Comparison of ENCODE assay signal across 22 cellular contexts in genomic region chr6:19349429-19349828, GRCh38.
A peak's percentile ranks its signal among the peaks of the same experiment; 100 is the strongest.
DNase-seq lines count a peak whose midpoint lies in the region; ATAC-seq, FAIRE-seq and TF ChIP-seq lines count a peak whose summit lies in the region.
"Had no signal": no experiment of that assay in that cellular context is flagged by ENCODE, and none has a peak within 500 bp of the region (broad histone marks: within the 10 kb centered on the region; RNA-seq: fewer than 3 reads in every experiment).

No MANE protein-coding gene starts in this region.

- H3K36me3 Mint-ChIP-seq in WTC11: peaks cover 12% of the 10 kb centered on the region
- H3K36me3 Mint-ChIP-seq: CD8-positive, alpha-beta T cell had no signal

- no peak overlapping the region for H3K4me3 Mint-ChIP-seq in WTC11
- H3K4me3 Mint-ChIP-seq: B cell; CD4-positive, alpha-beta T cell; CD8-positive, alpha-beta T cell had no signal

- no peaks in the 10 kb centered on the region for H3K23me2 ChIP-seq in H1 (ENCODE audit: low read depth, low read length)

- no peak overlapping the region for H2BK120ac ChIP-seq in H1 (replicated peaks; ENCODE audit: low read depth, low read length)

- no peak overlapping the region for H2BK12ac ChIP-seq in H1 (ENCODE audit: low read depth, low read length)

- TF ChIP-seq POLR2A in H1 (IDR thresholded peaks at IDR 0.05; ENCODE audit: control extremely low read depth in 1 of 2, low read depth in 2 of 2, low read length in 2 of 2): no peak

- no peak overlapping the region for H3K23ac ChIP-seq in H1 (ENCODE audit: insufficient read length)

- H3K4me3 ChIP-seq in SK-N-SH (ENCODE audit: low read depth in 2 of 2, low read length in 1 of 2) (no peak overlapping the region), H1 (ENCODE audit: extremely low read depth in 1 of 4, insufficient read depth in 2 of 4, low read depth in 3 of 4, low read length in 4 of 4) (no peak overlapping the region)
- H3K4me3 ChIP-seq: A549; BLaER1 treated with 17β-estradiol and CSF1 and Interleukin-3, amounts not matched to agents 10 nM and 100 nM had no signal

- TF ChIP-seq EP300 in SK-N-SH (IDR thresholded peaks at IDR 0.05; ENCODE audit: borderline replicate concordance in 1 of 2, low read depth in 1 of 2, low read length in 1 of 2): no peak
- no peak for TF ChIP-seq EP300 in H1 (IDR thresholded peaks at IDR 0.05; ENCODE audit: borderline replicate concordance in 1 of 2, low read depth in 2 of 2, low read length in 2 of 2)

- no peaks in the 10 kb centered on the region for H3K79me2 ChIP-seq in SK-N-SH (ENCODE audit: insufficient read depth)
- no peaks in the 10 kb centered on the region for H3K79me2 ChIP-seq in H1 (ENCODE audit: control insufficient read depth in 1 of 2, insufficient read depth in 2 of 2, low read length in 2 of 2)

- H3K9me2 ChIP-seq in SK-N-SH: no peaks in the 10 kb centered on the region

- H2BK15ac ChIP-seq in H1 (ENCODE audit: low read length): no peak overlapping the region

- 20% methylated on average over 3 of the region's 3 CpGs for WGBS in SK-N-SH (ENCODE audit: low lambda C conversion rate)
- WGBS in H1 (ENCODE audit: extremely low coverage in 1 of 2, insufficient coverage in 1 of 2, insufficient read length in 1 of 2, insufficient replicate concordance in 2 of 2, low coverage in 1 of 2, low lambda C conversion rate in 2 of 2, missing lambda C conversion rate in 1 of 2), 2 experiments: 88% methylated on average over 3 of the region's 3 CpGs; no CpG with 5 or more reads in 1 of the 2 experiments

- H3K4me1 ChIP-seq in SK-N-SH (ENCODE audit: control insufficient read depth in 1 of 2, insufficient read depth in 2 of 2, low read depth in 1 of 2, low read length in 1 of 2): no peaks in the 10 kb centered on the region
- no peaks in the 10 kb centered on the region for H3K4me1 ChIP-seq in H1 (replicated peaks in 1 of 4; ENCODE audit: control insufficient read depth in 3 of 4, insufficient read depth in 4 of 4, low read length in 3 of 4)
- H3K4me1 ChIP-seq: A549; BLaER1 treated with 17β-estradiol and CSF1 and Interleukin-3, amounts not matched to agents 10 nM and 100 nM; Caco-2 had no signal

- H3F3A ChIP-seq in SK-N-SH (replicated peaks; ENCODE audit: insufficient read depth): no peaks in the 10 kb centered on the region

- H2AK5ac ChIP-seq in H1 (ENCODE audit: low read depth, low read length): no peak overlapping the region

- peaks cover 31% of the 10 kb centered on the region for H3K9me3 Mint-ChIP-seq in WTC11

- CTCF ChIA-PET in SK-N-SH (lab: Yijun Ruan, JAX) (no interaction called here), WTC11 (lab: Charles Lee) (no interaction called here), H1 (lab: Charles Lee; ENCODE audit: partially characterized antibody) (interaction anchor here (0.9 kb wide), 1 partner anchor 25 kb away, joined by 3 read pairs; no protein-coding TSS in a partner anchor)

- no peak overlapping the region for H4K8ac ChIP-seq in H1 (ENCODE audit: extremely low read depth, insufficient read depth, low read length)

- H2AFZ ChIP-seq in SK-N-SH (ENCODE audit: low read depth): no peak overlapping the region
- H2AFZ ChIP-seq in H1 (ENCODE audit: low read length): no peak overlapping the region

- H3K9ac ChIP-seq in SK-N-SH (no peak overlapping the region), H1 (replicated peaks in 1 of 4; ENCODE audit: extremely low read depth in 1 of 4, low read depth in 3 of 4, low read length in 3 of 4) (no peak overlapping the region)
- H3K9ac ChIP-seq: BLaER1 treated with 17β-estradiol and CSF1 and Interleukin-3, amounts not matched to agents 10 nM and 100 nM had no signal

- no peak overlapping the region for H4K91ac ChIP-seq in H1 (replicated peaks; ENCODE audit: insufficient read length, low read length)

- no peak overlapping the region for H4K5ac ChIP-seq in H1 (ENCODE audit: insufficient read length, low read depth, low read length)

- H3K4ac ChIP-seq in H1 (replicated peaks; ENCODE audit: insufficient read length, low read depth, low read length): no peak overlapping the region

- H3K14ac ChIP-seq in H1 (ENCODE audit: insufficient read length): no peak overlapping the region

- no peak for ATAC-seq in SK-N-SH treated with all-trans-retinoic acid at 6 μM for 48 hours
- ATAC-seq in WTC11: no peak
- no peak for ATAC-seq in GM21526 (IDR thresholded peaks at IDR 0.05; ENCODE audit: low FRiP score, unreplicated experiment)
- ATAC-seq: A549; CD8-positive, alpha-beta T cell had no signal

- DNase-seq in SK-N-SH (no peak), WTC11 (ENCODE audit: low spot score) (no peak), H1 (ENCODE audit: low read depth in 1 of 2, low spot score in 2 of 2) (no peak), cerebellum (ENCODE audit: low spot score) (no peak)
- DNase-seq: AML-193; Caco-2; Calu3; CD4-positive, alpha-beta T cell; CD8-positive, alpha-beta T cell; DMS79 treated with DMSO at 0.1 percent for 48 hours; GF-D8 had no signal

- H3K27ac ChIP-seq in SK-N-SH (ENCODE audit: low read depth in 2 of 2, low read length in 1 of 2) (no peak overlapping the region), H1 (ENCODE audit: low read depth, low read length) (no peak overlapping the region)
- H3K27ac ChIP-seq: 22Rv1; A549; BLaER1 treated with 17β-estradiol and CSF1 and Interleukin-3, amounts not matched to agents 10 nM and 100 nM; C4-2B had no signal

- H3K27ac Mint-ChIP-seq in WTC11: no peak overlapping the region
- H3K27ac Mint-ChIP-seq: B cell; CD4-positive, alpha-beta T cell; CD8-positive, alpha-beta T cell had no signal

- no peak for FAIRE-seq in H1 (lab: Jason Lieb, UNC)
- FAIRE-seq: A549, D721Med, G401.6, GM12891, GM19239 had no signal

- H3K56ac ChIP-seq in H1 (replicated peaks; ENCODE audit: insufficient read length, low read depth, low read length): no peak overlapping the region

- TF ChIP-seq RAD21 in SK-N-SH (IDR thresholded peaks at IDR 0.05; ENCODE audit: low read length) (no peak), H1 (IDR thresholded peaks at IDR 0.05 in 1 of 2, conservative IDR thresholded peaks at IDR 0.05 in 1 of 2; ENCODE audit: low read depth in 2 of 2, low read length in 2 of 2) (no peak)

- no peaks in the 10 kb centered on the region for H3K27me3 Mint-ChIP-seq in WTC11 (ENCODE audit: low read depth)
- H3K27me3 Mint-ChIP-seq: B cell; CD4-positive, alpha-beta T cell had no signal

- H3K9me3 ChIP-seq in SK-N-SH (no peaks in the 10 kb centered on the region), H1 (ENCODE audit: insufficient read depth in 2 of 2, low read depth in 1 of 2, low read length in 1 of 2) (peaks cover 0 to 3% of the 10 kb centered on the region in 2 experiments; a peak in 2 of 4 replicates)
- H3K9me3 ChIP-seq: A549, Caco-2 had no signal

- no peak overlapping the region for H2BK5ac ChIP-seq in H1 (ENCODE audit: low read depth, low read length)

- H4K20me1 ChIP-seq in SK-N-SH (ENCODE audit: insufficient read depth) (no peaks in the 10 kb centered on the region), H1 (replicated peaks in 1 of 2; ENCODE audit: control insufficient read depth in 1 of 2, insufficient read depth in 2 of 2, low read length in 2 of 2) (no peaks in the 10 kb centered on the region)
- H4K20me1 ChIP-seq: BLaER1 treated with 17β-estradiol and CSF1 and Interleukin-3, amounts not matched to agents 10 nM and 100 nM had no signal

- no peaks in the 10 kb centered on the region for H3K79me1 ChIP-seq in H1 (ENCODE audit: low read depth, low read length)

- POLR2A ChIA-PET in SK-N-SH (lab: Yijun Ruan, JAX) (no interaction called here), WTC11 (lab: Charles Lee) (no interaction called here), H1 (lab: Charles Lee; ENCODE audit: partially characterized antibody) (interaction anchor here (0.8 kb wide), 1 partner anchor 488 kb away, joined by 4 read pairs; the partner anchor contains the start of gene ID4)

- no peaks in the 10 kb centered on the region for H3K36me3 ChIP-seq in SK-N-SH (replicated peaks in 1 of 2; ENCODE audit: control insufficient read depth in 1 of 2, insufficient read depth in 2 of 2, low read length in 1 of 2)
- no peaks in the 10 kb centered on the region for H3K36me3 ChIP-seq in H1 (ENCODE audit: control insufficient read depth in 2 of 4, insufficient read depth in 4 of 4, low read length in 3 of 4)
- H3K36me3 ChIP-seq: BLaER1 treated with 17β-estradiol and CSF1 and Interleukin-3, amounts not matched to agents 10 nM and 100 nM had no signal

- no peak overlapping the region for H3K18ac ChIP-seq in H1 (ENCODE audit: extremely low read depth, low read length)

- H3K27me3 ChIP-seq in SK-N-SH (ENCODE audit: insufficient read depth) (no peaks in the 10 kb centered on the region), H1 (replicated peaks in 1 of 4; ENCODE audit: control insufficient read depth in 3 of 4, extremely low read depth in 1 of 4, insufficient read depth in 3 of 4, low read length in 3 of 4) (no peaks in the 10 kb centered on the region)
- H3K27me3 ChIP-seq: BLaER1 treated with 17β-estradiol and CSF1 and Interleukin-3, amounts not matched to agents 10 nM and 100 nM had no signal

- H2BK20ac ChIP-seq in H1 (ENCODE audit: low read length): no peak overlapping the region

- H3K4me1 Mint-ChIP-seq in WTC11: no peaks in the 10 kb centered on the region
- H3K4me1 Mint-ChIP-seq: B cell had no signal

- no peak for TF ChIP-seq CTCF in SK-N-SH (IDR thresholded peaks at IDR 0.05)
- TF ChIP-seq CTCF in WTC11 (IDR thresholded peaks at IDR 0.05): no peak
- TF ChIP-seq CTCF in H1 (IDR thresholded peaks at IDR 0.05; ENCODE audit: control extremely low read depth in 1 of 3, insufficient read depth in 1 of 3, low read depth in 1 of 3, low read length in 3 of 3): no peak

- H3K4me2 ChIP-seq in SK-N-SH (no peak overlapping the region), H1 (ENCODE audit: insufficient read depth in 1 of 2, low read depth in 2 of 2, low read length in 2 of 2) (no peak overlapping the region)
- H3K4me2 ChIP-seq: A549; BLaER1 treated with 17β-estradiol and CSF1 and Interleukin-3, amounts not matched to agents 10 nM and 100 nM had no signal

TF ChIP-seq in SK-N-SH treated with all-trans-retinoic acid at 6 μM for 48 hours, 23 proteins besides CTCF, POLR2A, EP300 and RAD21 (continues in another document):
- TF ChIP-seq ZFP30 (CRISPR knock-in tag; IDR thresholded peaks at IDR 0.05) (no peak), ZNF8 (CRISPR knock-in tag; IDR thresholded peaks at IDR 0.05) (peak; percentile 93)

TF ChIP-seq in SK-N-SH, 30 proteins besides CTCF, POLR2A, EP300 and RAD21 (continues in another document):
- TF ChIP-seq FOSL2 (IDR thresholded peaks at IDR 0.05; ENCODE audit: borderline replicate concordance, low read depth) (no peak), GABPA (IDR thresholded peaks at IDR 0.05; ENCODE audit: low read depth) (no peak), CHD2 (IDR thresholded peaks at IDR 0.05; ENCODE audit: low read length, partially characterized antibody) (no peak)

TF ChIP-seq in H1, 55 proteins besides CTCF, POLR2A, EP300 and RAD21:
- TF ChIP-seq KDM1A (IDR thresholded peaks at IDR 0.05; ENCODE audit: borderline replicate concordance, low read length) (peak; percentile 64; the same call in 1 of the 2 replicates), CHD1 (IDR thresholded peaks at IDR 0.05; ENCODE audit: low read depth, low read length) (no peak), RFX5 (IDR thresholded peaks at IDR 0.05; ENCODE audit: borderline replicate concordance, low read depth, low read length) (no peak)
